21 cellular contexts compared by ENCODE assay signal in the genomic region with DNA sequence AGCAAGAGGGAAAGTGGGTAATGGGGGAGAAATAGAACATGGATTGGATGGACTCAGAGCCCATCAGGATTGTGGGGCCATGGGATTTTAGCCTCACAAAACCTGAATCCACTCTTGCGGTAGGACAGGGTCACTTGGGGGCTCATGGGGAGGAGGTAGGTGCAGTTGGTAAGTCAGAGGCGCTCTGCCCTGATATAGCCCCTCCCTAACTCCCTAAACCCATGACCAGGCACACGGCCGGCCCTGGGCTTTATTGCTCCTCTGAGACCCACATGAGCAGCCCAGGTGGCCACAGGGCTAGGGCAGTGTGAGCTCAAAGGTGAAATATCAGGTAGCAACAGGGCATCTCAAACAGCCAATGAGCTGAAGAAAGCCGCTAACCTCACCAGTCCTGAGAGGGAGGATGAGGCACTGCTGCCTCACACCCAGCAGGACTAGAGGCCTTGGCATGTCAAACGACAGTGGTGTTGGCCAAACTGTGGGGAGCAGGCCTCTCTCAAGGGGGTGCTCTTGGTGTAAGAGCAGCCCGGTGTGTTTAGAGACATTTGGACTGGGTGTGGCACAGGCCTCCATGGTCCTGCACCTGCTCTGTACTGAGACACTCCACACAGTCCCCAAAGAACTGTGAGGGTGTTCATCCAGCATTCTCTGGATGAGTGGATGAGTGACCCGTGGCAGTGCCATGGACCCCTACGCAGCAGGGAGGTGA.
A peak's percentile ranks its signal among the peaks of the same experiment; 100 is the strongest.
DNase-seq lines count a peak whose midpoint lies in the region; ATAC-seq and TF ChIP-seq lines count a peak whose summit lies in the region.
"Had no signal": no experiment of that assay in that cellular context is flagged by ENCODE, and none has a peak within 500 bp of the region (broad histone marks: within the 10 kb centered on the region; RNA-seq: fewer than 3 reads in every experiment).

No MANE protein-coding gene starts in this region.

- H3K4me1 Mint-ChIP-seq in MCF 10A (ENCODE audit: insufficient read depth, unreplicated experiment) (no peaks in the 10 kb centered on the region), Calu3 (ENCODE audit: low read depth, unreplicated experiment) (no peaks in the 10 kb centered on the region)
- H3K4me1 Mint-ChIP-seq in dendritic cell treated with granulocyte-macrophage colony-stimulating factor and Interleukin-4, amounts not matched to agents 40 ng/mL and 50 ng/mL, for 4 days (ENCODE audit: low read depth): peaks cover 45% of the 10 kb centered on the region

- H3K27ac ChIP-seq in breast epithelium (peak overlapping the region; percentile 54 to 69), upper lobe of right lung (no peak overlapping the region)
- H3K27ac ChIP-seq: A549, C4-2B had no signal

- no peak overlapping the region for H3K4me3 Mint-ChIP-seq in MCF 10A (ENCODE audit: unreplicated experiment)
- no peak overlapping the region for H3K4me3 Mint-ChIP-seq in dendritic cell treated with granulocyte-macrophage colony-stimulating factor and Interleukin-4, amounts not matched to agents 40 ng/mL and 50 ng/mL, for 4 days
- H3K4me3 Mint-ChIP-seq in Calu3 (ENCODE audit: low read depth, unreplicated experiment): no peak overlapping the region
- H3K4me3 Mint-ChIP-seq: activated naive CD4-positive, alpha-beta T cell treated with anti-CD3 and anti-CD28 coated beads for 36 hours; effector memory CD8-positive, alpha-beta T cell; natural killer cell had no signal

- no peaks in the 10 kb centered on the region for H3K9me3 ChIP-seq in breast epithelium
- H3K9me3 ChIP-seq in upper lobe of right lung: no peaks in the 10 kb centered on the region
- H3K9me3 ChIP-seq: A549, heart right ventricle, vagina had no signal

- H3K4me1 ChIP-seq in breast epithelium: no peaks in the 10 kb centered on the region
- H3K4me1 ChIP-seq in upper lobe of right lung: no peaks in the 10 kb centered on the region
- H3K4me1 ChIP-seq: A549, heart right ventricle had no signal

- H3K27me3 ChIP-seq in breast epithelium (no peaks in the 10 kb centered on the region), upper lobe of right lung (no peaks in the 10 kb centered on the region)
- H3K27me3 ChIP-seq: heart right ventricle, vagina had no signal

- TF ChIP-seq POLR2A in breast epithelium (IDR thresholded peaks at IDR 0.05): no peak

- ATAC-seq in upper lobe of right lung (no peak), GM21447 (IDR thresholded peaks at IDR 0.05; ENCODE audit: unreplicated experiment) (no peak)
- ATAC-seq: A549; effector memory CD8-positive, alpha-beta T cell; natural killer cell; SK-N-SH treated with all-trans-retinoic acid at 6 μM for 48 hours had no signal

- TF ChIP-seq CTCF in breast epithelium (IDR thresholded peaks at IDR 0.05) (no peak), MCF 10A (IDR thresholded peaks at IDR 0.05; ENCODE audit: unreplicated experiment) (no peak), upper lobe of right lung (IDR thresholded peaks at IDR 0.05) (no peak), Calu3 (IDR thresholded peaks at IDR 0.05; ENCODE audit: unreplicated experiment) (no peak)

- H3K36me3 Mint-ChIP-seq in MCF 10A (ENCODE audit: insufficient read depth, unreplicated experiment): no peaks in the 10 kb centered on the region
- no peaks in the 10 kb centered on the region for H3K36me3 Mint-ChIP-seq in dendritic cell treated with granulocyte-macrophage colony-stimulating factor and Interleukin-4, amounts not matched to agents 40 ng/mL and 50 ng/mL, for 4 days (ENCODE audit: low read depth)
- no peaks in the 10 kb centered on the region for H3K36me3 Mint-ChIP-seq in Calu3 (ENCODE audit: insufficient read depth, unreplicated experiment)
- H3K36me3 Mint-ChIP-seq: natural killer cell had no signal

- intact Hi-C loops in breast epithelium (cut with DNase I; ENCODE audit: low total_unique reads) (no loop called here), MCF 10A (cut with micrococcal nuclease) (no loop called here), upper lobe of right lung (cut with DNase I) (no loop called here), Calu3 (cut with micrococcal nuclease; ENCODE audit: unreplicated experiment) (no loop called here)
- intact Hi-C loops in dendritic cell treated with granulocyte-macrophage colony-stimulating factor and Interleukin-4, amounts not matched to agents 40 ng/mL and 50 ng/mL, for 4 days (cut with micrococcal nuclease): no loop called here

- POLR2A ChIA-PET in MCF 10A (lab: Yijun Ruan, JAX): no interaction called here

- BruUV-seq in MCF 10A (replicated peaks; lab: Mats Ljungman, UMichigan) (no TSS peak), Calu3 (replicated peaks; lab: Mats Ljungman, UMichigan) (no TSS peak)

- no peaks in the 10 kb centered on the region for H3K27me3 Mint-ChIP-seq in MCF 10A (ENCODE audit: insufficient read depth, unreplicated experiment)
- H3K27me3 Mint-ChIP-seq in dendritic cell treated with granulocyte-macrophage colony-stimulating factor and Interleukin-4, amounts not matched to agents 40 ng/mL and 50 ng/mL, for 4 days: peaks cover 13% of the 10 kb centered on the region
- H3K27me3 Mint-ChIP-seq in Calu3 (ENCODE audit: unreplicated experiment): no peaks in the 10 kb centered on the region

- no peak overlapping the region for H3K27ac Mint-ChIP-seq in MCF 10A (ENCODE audit: low read depth, unreplicated experiment)
- peak overlapping the region; percentile 26 for H3K27ac Mint-ChIP-seq in dendritic cell treated with granulocyte-macrophage colony-stimulating factor and Interleukin-4, amounts not matched to agents 40 ng/mL and 50 ng/mL, for 4 days
- no peak overlapping the region for H3K27ac Mint-ChIP-seq in Calu3 (ENCODE audit: unreplicated experiment)
- H3K27ac Mint-ChIP-seq: activated naive CD4-positive, alpha-beta T cell treated with anti-CD3 and anti-CD28 coated beads for 36 hours; effector memory CD8-positive, alpha-beta T cell; natural killer cell had no signal

- H3K9me3 Mint-ChIP-seq in MCF 10A (ENCODE audit: unreplicated experiment) (no peaks in the 10 kb centered on the region), Calu3 (ENCODE audit: low read depth, unreplicated experiment) (no peaks in the 10 kb centered on the region)
- no peaks in the 10 kb centered on the region for H3K9me3 Mint-ChIP-seq in dendritic cell treated with granulocyte-macrophage colony-stimulating factor and Interleukin-4, amounts not matched to agents 40 ng/mL and 50 ng/mL, for 4 days
- H3K9me3 Mint-ChIP-seq: activated naive CD4-positive, alpha-beta T cell treated with anti-CD3 and anti-CD28 coated beads for 36 hours; effector memory CD8-positive, alpha-beta T cell; natural killer cell had no signal

- H3K4me3 ChIP-seq in breast epithelium (no peak overlapping the region), upper lobe of right lung (no peak overlapping the region)
- H3K4me3 ChIP-seq: A549, heart right ventricle, vagina had no signal

- CTCF ChIA-PET in MCF 10A (lab: Yijun Ruan, JAX) (no interaction called here), Calu3 (lab: Charles Lee) (no interaction called here)

- DNase-seq in breast epithelium (ENCODE audit: low spot score in 2 of 2) (no peak), MCF 10A (ENCODE audit: unreplicated experiment) (no peak), mucosa of gallbladder (ENCODE audit: low spot score) (peak; percentile 7), upper lobe of right lung (peak; percentile 44), Calu3 (no peak)
- DNase-seq in activated naive CD4-positive, alpha-beta T cell (lab: John Stamatoyannopoulos, UW): no peak
- DNase-seq: activated CD4-positive, alpha-beta T cell treated with anti-CD3 and anti-CD28 coated beads for 4 hours; activated naive CD4-positive, alpha-beta T cell treated with anti-CD3 and anti-CD28 coated beads for 36 hours; DMS 273 treated with DMSO at 0.1 percent for 48 hours; effector memory CD8-positive, alpha-beta T cell; heart right ventricle; natural killer cell; NCI-H187; small intestine; stimulated activated CD4-positive, alpha-beta T cell treated with anti-CD3 and anti-CD28 coated beads, Interleukin-4, amount 100 ng/mL, for 4 hours had no signal

- H3K36me3 ChIP-seq in breast epithelium (no peaks in the 10 kb centered on the region), upper lobe of right lung (no peaks in the 10 kb centered on the region)
- H3K36me3 ChIP-seq: heart right ventricle, vagina had no signal

Comparison
In these comparisons a context has a peak if more than half of its experiments do, and no peak if none do; other contexts are left out.
1. DNase-seq: peak in mucosa of gallbladder (single experiment) and upper lobe of right lung (single experiment); none in breast epithelium (0 of 2), MCF 10A (single experiment), Calu3 (single experiment) and activated naive CD4-positive, alpha-beta T cell (0 of 4).